16 cellular contexts compared by ENCODE assay signal in genomic region chr6:160427312-160428068, GRCh38.
DNase-seq lines count a peak whose midpoint lies in the region; ATAC-seq and TF ChIP-seq lines count a peak whose summit lies in the region.
"Had no signal": no experiment of that assay in that cellular context is flagged by ENCODE, and none has a peak within 500 bp of the region (broad histone marks: within the 10 kb centered on the region; RNA-seq: fewer than 3 reads in every experiment).

No MANE protein-coding gene starts in this region.

- H3K4me1 Mint-ChIP-seq in activated CD4-positive, alpha-beta T cell treated with anti-CD3 and anti-CD28 coated beads, Interleukin-2, amount 10 ng/mL, durations not matched to agents 24 days and 14 days = peaks cover 8% of the 10 kb centered on the region

- H3K27ac Mint-ChIP-seq in activated CD4-positive, alpha-beta T cell treated with anti-CD3 and anti-CD28 coated beads, Interleukin-2, amount 10 ng/mL, durations not matched to agents 24 days and 14 days = no peak overlapping the region
- H3K27ac Mint-ChIP-seq: activated CD8-positive, alpha-beta memory T cell treated with anti-CD3 and anti-CD28 coated beads, Interleukin-2, amount 10 ng/mL, durations not matched to agents 7 days and 5 days; T-helper 2 cell treated with Interferon-gamma antibody and Interleukin-4, amounts not matched to agents 5 μg/mL and 100 μg/mL, for 36 hours had no signal

- no peak for TF ChIP-seq CTCF in ascending aorta (IDR thresholded peaks at IDR 0.05)
- TF ChIP-seq CTCF in stomach (IDR thresholded peaks at IDR 0.05) = no peak
- TF ChIP-seq CTCF in upper lobe of left lung (IDR thresholded peaks at IDR 0.05) = no peak

- 72 to 81% (median 76%) methylated on average over 4 to 5 of the region's 5 CpGs for WGBS in stomach, 5 donors
- 70 to 74% methylated on average over 5 of the region's 5 CpGs for WGBS in upper lobe of left lung, 2 donors

- no peak overlapping the region for H3K4me3 Mint-ChIP-seq in activated CD4-positive, alpha-beta T cell treated with anti-CD3 and anti-CD28 coated beads, Interleukin-2, amount 10 ng/mL, durations not matched to agents 24 days and 14 days
- H3K4me3 Mint-ChIP-seq: activated CD8-positive, alpha-beta memory T cell treated with anti-CD3 and anti-CD28 coated beads, Interleukin-2, amount 10 ng/mL, durations not matched to agents 7 days and 5 days; T-helper 2 cell treated with Interferon-gamma antibody and Interleukin-4, amounts not matched to agents 5 μg/mL and 100 μg/mL, for 36 hours had no signal

- no peaks in the 10 kb centered on the region for H3K36me3 ChIP-seq in ascending aorta
- no peaks in the 10 kb centered on the region for H3K36me3 ChIP-seq in stomach
- H3K36me3 ChIP-seq in upper lobe of left lung = no peaks in the 10 kb centered on the region
- H3K36me3 ChIP-seq: BE2C had no signal

- TF ChIP-seq EP300 in stomach (IDR thresholded peaks at IDR 0.05) (no peak), upper lobe of left lung (IDR thresholded peaks at IDR 0.05) (no peak)

- H3K9me3 ChIP-seq in ascending aorta (no peaks in the 10 kb centered on the region), stomach (no peaks in the 10 kb centered on the region), upper lobe of left lung (no peaks in the 10 kb centered on the region)
- H3K9me3 ChIP-seq: BE2C, mucosa of descending colon had no signal

- H3K4me1 ChIP-seq in ascending aorta (peaks cover 0 to 45% of the 10 kb centered on the region in 2 donors), stomach (peaks cover 15 to 36% (median 26%) of the 10 kb centered on the region in 4 donors), upper lobe of left lung (peaks cover 0 to 9% (median 0%) of the 10 kb centered on the region in 4 donors)
- H3K4me1 ChIP-seq: BE2C had no signal

- H3K4me3 ChIP-seq in ascending aorta (no peak overlapping the region), stomach (no peak overlapping the region), upper lobe of left lung (no peak overlapping the region)
- H3K4me3 ChIP-seq: dorsolateral prefrontal cortex, mucosa of descending colon had no signal

- DNase-seq in NCI-H1105 treated with DMSO at 0.1 percent for 48 hours (lab: John Stamatoyannopoulos, UW) (peak; percentile 35), ascending aorta (ENCODE audit: low spot score in 2 of 2) (no peak), glomerular visceral epithelial cell (ENCODE audit: extremely low spot score) (peak; percentile 26), stomach (no peak), upper lobe of left lung (no peak)
- DNase-seq in activated CD4-positive, alpha-beta T cell treated with anti-CD3 and anti-CD28 coated beads, Interleukin-2, amount 10 ng/mL, durations not matched to agents 24 days and 14 days = no peak
- DNase-seq: activated CD8-positive, alpha-beta memory T cell treated with anti-CD3 and anti-CD28 coated beads, Interleukin-2, amount 10 ng/mL, durations not matched to agents 7 days and 5 days; activated effector memory CD4-positive, alpha-beta T cell treated with Interleukin-2 at 50 U/mL for 16 hours; HCEC 1CT; mucosa of descending colon; NCI-H187; NCI-H510A treated with DMSO at 0.1 percent for 48 hours had no signal

- H3K36me3 Mint-ChIP-seq in activated CD4-positive, alpha-beta T cell treated with anti-CD3 and anti-CD28 coated beads, Interleukin-2, amount 10 ng/mL, durations not matched to agents 24 days and 14 days (ENCODE audit: low read depth) = no peaks in the 10 kb centered on the region
- H3K36me3 Mint-ChIP-seq: activated CD8-positive, alpha-beta memory T cell treated with anti-CD3 and anti-CD28 coated beads, Interleukin-2, amount 10 ng/mL, durations not matched to agents 7 days and 5 days had no signal

- peaks cover 50% of the 10 kb centered on the region for H3K27me3 Mint-ChIP-seq in activated CD4-positive, alpha-beta T cell treated with anti-CD3 and anti-CD28 coated beads, Interleukin-2, amount 10 ng/mL, durations not matched to agents 24 days and 14 days

- ATAC-seq in upper lobe of left lung (ENCODE audit: low FRiP score in 2 of 2) = no peak
- no peak for ATAC-seq in GM19328 (IDR thresholded peaks at IDR 0.05; ENCODE audit: unreplicated experiment)
- ATAC-seq: activated CD8-positive, alpha-beta memory T cell treated with anti-CD3 and anti-CD28 coated beads, Interleukin-2, amount 10 ng/mL, durations not matched to agents 7 days and 5 days; mucosa of descending colon had no signal

- intact Hi-C loops in ascending aorta (cut with DNase I) = loop anchor here (2.0 to 5.0 kb wide), 2 partner anchors 27 to 80 kb away; partner anchors contain the start of gene SLC22A3
- intact Hi-C loops in stomach (cut with DNase I; ENCODE audit: low total_unique reads) = no loop called here
- intact Hi-C loops in activated CD4-positive, alpha-beta T cell treated with anti-CD3 and anti-CD28 coated beads, Interleukin-2, amount 10 ng/mL, durations not matched to agents 24 days and 14 days (cut with micrococcal nuclease) = no loop called here

- no peaks in the 10 kb centered on the region for H3K27me3 ChIP-seq in ascending aorta
- no peaks in the 10 kb centered on the region for H3K27me3 ChIP-seq in stomach
- H3K27me3 ChIP-seq in upper lobe of left lung = no peaks in the 10 kb centered on the region
- H3K27me3 ChIP-seq: BE2C had no signal

- H3K9me3 Mint-ChIP-seq in activated CD4-positive, alpha-beta T cell treated with anti-CD3 and anti-CD28 coated beads, Interleukin-2, amount 10 ng/mL, durations not matched to agents 24 days and 14 days = no peaks in the 10 kb centered on the region
- H3K9me3 Mint-ChIP-seq: T-helper 2 cell treated with Interferon-gamma antibody and Interleukin-4, amounts not matched to agents 5 μg/mL and 100 μg/mL, for 36 hours had no signal

- TF ChIP-seq POLR2A in stomach (IDR thresholded peaks at IDR 0.05) (no peak), upper lobe of left lung (IDR thresholded peaks at IDR 0.05) (no peak)

- peak overlapping the region; percentile 61 to 66 for H3K27ac ChIP-seq in ascending aorta
- peak overlapping the region in 3 of 5 donors; percentile 33 to 76 (median 64) for H3K27ac ChIP-seq in stomach
- H3K27ac ChIP-seq in upper lobe of left lung = no peak overlapping the region

Comparison
In these comparisons a context has a peak if more than half of its experiments do, and no peak if none do; other contexts are left out.
1. DNase-seq: peak in NCI-H1105 treated with DMSO at 0.1 percent for 48 hours (single experiment) and glomerular visceral epithelial cell (single experiment); none in ascending aorta (0 of 2), stomach (single experiment), upper lobe of left lung (0 of 2) and activated CD4-positive, alpha-beta T cell treated with anti-CD3 and anti-CD28 coated beads, Interleukin-2, amount 10 ng/mL, durations not matched to agents 24 days and 14 days (single experiment).
2. H3K27ac ChIP-seq: peak in ascending aorta (2 of 2) and stomach (3 of 5); none in upper lobe of left lung (0 of 4).